ENCODE assay signal across 1 cellular context in the genomic region with DNA sequence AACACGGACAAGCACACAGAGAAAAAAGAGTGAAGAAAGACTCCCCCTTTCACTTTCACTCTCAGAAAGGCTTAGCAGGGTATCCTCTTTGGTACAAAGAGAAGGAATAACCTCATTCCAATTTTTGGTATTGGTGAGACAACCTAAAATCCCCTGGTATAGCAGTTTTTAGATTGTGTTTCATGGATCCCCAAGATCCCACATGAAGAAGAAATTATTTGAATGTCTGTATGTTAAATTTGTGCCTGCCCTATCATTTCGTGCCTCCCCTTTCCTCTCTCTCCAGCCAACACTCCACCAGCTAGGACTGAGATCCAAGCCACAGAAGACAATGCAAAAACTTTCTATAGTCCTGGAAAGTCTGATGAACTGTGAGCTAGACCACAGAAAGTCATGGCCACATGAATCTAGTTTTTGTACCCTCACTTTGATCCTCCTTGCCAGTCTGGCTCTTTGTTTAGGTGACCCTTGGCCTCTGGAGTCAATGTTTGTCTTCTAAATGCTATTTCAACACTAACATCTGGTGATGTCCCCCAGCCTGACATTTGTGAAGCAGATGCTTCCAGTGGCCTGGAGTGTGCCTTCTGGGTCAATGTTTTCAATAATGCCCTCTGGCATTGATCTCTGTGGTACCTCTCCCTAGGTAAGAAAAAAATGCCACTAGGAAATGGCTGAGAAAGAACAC.
TF ChIP-seq lines count a peak whose summit lies in the region.

No MANE protein-coding gene starts in this region.

TF ChIP-seq in HepG2, 621 proteins besides CTCF, POLR2A, EP300 and RAD21 (continued from another document and continues in another):
- TF ChIP-seq, protein P1, sequence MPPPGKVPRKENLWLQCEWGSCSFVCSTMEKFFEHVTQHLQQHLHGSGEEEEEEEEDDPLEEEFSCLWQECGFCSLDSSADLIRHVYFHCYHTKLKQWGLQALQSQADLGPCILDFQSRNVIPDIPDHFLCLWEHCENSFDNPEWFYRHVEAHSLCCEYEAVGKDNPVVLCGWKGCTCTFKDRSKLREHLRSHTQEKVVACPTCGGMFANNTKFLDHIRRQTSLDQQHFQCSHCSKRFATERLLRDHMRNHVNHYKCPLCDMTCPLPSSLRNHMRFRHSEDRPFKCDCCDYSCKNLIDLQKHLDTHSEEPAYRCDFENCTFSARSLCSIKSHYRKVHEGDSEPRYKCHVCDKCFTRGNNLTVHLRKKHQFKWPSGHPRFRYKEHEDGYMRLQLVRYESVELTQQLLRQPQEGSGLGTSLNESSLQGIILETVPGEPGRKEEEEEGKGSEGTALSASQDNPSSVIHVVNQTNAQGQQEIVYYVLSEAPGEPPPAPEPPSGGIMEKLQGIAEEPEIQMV (CRISPR knock-in tag; IDR thresholded peaks at IDR 0.05; ENCODE audit: low read depth), result peak; percentile 64; the same call in 1 of the 2 replicates
- TF ChIP-seq, protein P2, sequence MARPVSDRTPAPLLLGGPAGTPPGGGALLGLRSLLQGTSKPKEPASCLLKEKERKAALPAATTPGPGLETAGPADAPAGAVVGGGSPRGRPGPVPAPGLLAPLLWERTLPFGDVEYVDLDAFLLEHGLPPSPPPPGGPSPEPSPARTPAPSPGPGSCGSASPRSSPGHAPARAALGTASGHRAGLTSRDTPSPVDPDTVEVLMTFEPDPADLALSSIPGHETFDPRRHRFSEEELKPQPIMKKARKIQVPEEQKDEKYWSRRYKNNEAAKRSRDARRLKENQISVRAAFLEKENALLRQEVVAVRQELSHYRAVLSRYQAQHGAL (CRISPR knock-in tag; IDR thresholded peaks at IDR 0.05; ENCODE audit: not compliant biosample characterization), result no peak
- TF ChIP-seq ESRRA (CRISPR knock-in tag; IDR thresholded peaks at IDR 0.05; ENCODE audit: low read depth) (peak; percentile 91), POLR2G (IDR thresholded peaks at IDR 0.05; ENCODE audit: low read depth, low read length) (peak; percentile 76), SSRP1 (CRISPR knock-in tag; IDR thresholded peaks at IDR 0.05) (peak; percentile 62; the same call in 1 of the 2 replicates), SMC3 (IDR thresholded peaks at IDR 0.05; ENCODE audit: low read length) (peak; percentile 38; the same call in 1 of the 2 replicates), ZNF703 (CRISPR knock-in tag; IDR thresholded peaks at IDR 0.05; ENCODE audit: borderline replicate concordance) (peak; percentile 38; the same call in 1 of the 2 replicates), SETDB1 (CRISPR knock-in tag; IDR thresholded peaks at IDR 0.05; ENCODE audit: borderline replicate concordance) (no peak), ATAD3A (CRISPR knock-in tag; IDR thresholded peaks at IDR 0.05) (no peak), ZNF569 (CRISPR knock-in tag; IDR thresholded peaks at IDR 0.05; ENCODE audit: borderline replicate concordance) (no peak), ZMAT3 (CRISPR knock-in tag; conservative IDR thresholded peaks at IDR 0.05) (no peak), GATA4 (IDR thresholded peaks at IDR 0.05; ENCODE audit: borderline replicate concordance, low read depth) (peak; percentile 91; the same call in 1 of the 2 replicates), HNRNPLL (IDR thresholded peaks at IDR 0.05; ENCODE audit: low read depth, low read length, poor library complexity, severe bottlenecking) (no peak), ZNF7 (CRISPR knock-in tag; IDR thresholded peaks at IDR 0.05) (peak; percentile 15; the same call in 1 of the 2 replicates), MED1 (CRISPR knock-in tag; IDR thresholded peaks at IDR 0.05) (peak; percentile 99), DNMT1 (CRISPR knock-in tag; IDR thresholded peaks at IDR 0.05) (no peak), ERF (CRISPR knock-in tag; IDR thresholded peaks at IDR 0.05) (peak; percentile 85), ZNF670 (CRISPR knock-in tag; IDR thresholded peaks at IDR 0.05; ENCODE audit: borderline replicate concordance) (no peak), KLF6 (CRISPR knock-in tag; IDR thresholded peaks at IDR 0.05) (no peak), ZFP90 (CRISPR knock-in tag; IDR thresholded peaks at IDR 0.05; ENCODE audit: borderline replicate concordance) (0 out of 2 replicates have a peak, but pooled peaks have one; percentile 36), REPIN1 (CRISPR knock-in tag; IDR thresholded peaks at IDR 0.05; ENCODE audit: borderline replicate concordance, low read depth) (peak; percentile 77; the same call in 1 of the 2 replicates), HNRNPUL1 (IDR thresholded peaks at IDR 0.05; ENCODE audit: low read depth, low read length) (no peak), HOXA9 (CRISPR knock-in tag; IDR thresholded peaks at IDR 0.05; ENCODE audit: borderline replicate concordance) (no peak), ZNF614 (CRISPR knock-in tag; IDR thresholded peaks at IDR 0.05; ENCODE audit: borderline replicate concordance) (peak; percentile 82; the same call in 1 of the 2 replicates), ZNF256 (CRISPR knock-in tag; conservative IDR thresholded peaks at IDR 0.05) (peak; percentile 81; the same call in 1 of the 2 replicates), ZKSCAN8 (CRISPR knock-in tag; IDR thresholded peaks at IDR 0.05; ENCODE audit: borderline replicate concordance) (peak; percentile 89), KDM5B (CRISPR knock-in tag; IDR thresholded peaks at IDR 0.05; ENCODE audit: borderline replicate concordance) (no peak), KDM2A (CRISPR knock-in tag; IDR thresholded peaks at IDR 0.05; ENCODE audit: borderline replicate concordance, low read depth) (0 out of 2 replicates have a peak, but pooled peaks have one; percentile 46), BRCA1 (CRISPR knock-in tag; IDR thresholded peaks at IDR 0.05) (peak; percentile 66; the same call in 1 of the 2 replicates)
- TF ChIP-seq, protein P3, sequence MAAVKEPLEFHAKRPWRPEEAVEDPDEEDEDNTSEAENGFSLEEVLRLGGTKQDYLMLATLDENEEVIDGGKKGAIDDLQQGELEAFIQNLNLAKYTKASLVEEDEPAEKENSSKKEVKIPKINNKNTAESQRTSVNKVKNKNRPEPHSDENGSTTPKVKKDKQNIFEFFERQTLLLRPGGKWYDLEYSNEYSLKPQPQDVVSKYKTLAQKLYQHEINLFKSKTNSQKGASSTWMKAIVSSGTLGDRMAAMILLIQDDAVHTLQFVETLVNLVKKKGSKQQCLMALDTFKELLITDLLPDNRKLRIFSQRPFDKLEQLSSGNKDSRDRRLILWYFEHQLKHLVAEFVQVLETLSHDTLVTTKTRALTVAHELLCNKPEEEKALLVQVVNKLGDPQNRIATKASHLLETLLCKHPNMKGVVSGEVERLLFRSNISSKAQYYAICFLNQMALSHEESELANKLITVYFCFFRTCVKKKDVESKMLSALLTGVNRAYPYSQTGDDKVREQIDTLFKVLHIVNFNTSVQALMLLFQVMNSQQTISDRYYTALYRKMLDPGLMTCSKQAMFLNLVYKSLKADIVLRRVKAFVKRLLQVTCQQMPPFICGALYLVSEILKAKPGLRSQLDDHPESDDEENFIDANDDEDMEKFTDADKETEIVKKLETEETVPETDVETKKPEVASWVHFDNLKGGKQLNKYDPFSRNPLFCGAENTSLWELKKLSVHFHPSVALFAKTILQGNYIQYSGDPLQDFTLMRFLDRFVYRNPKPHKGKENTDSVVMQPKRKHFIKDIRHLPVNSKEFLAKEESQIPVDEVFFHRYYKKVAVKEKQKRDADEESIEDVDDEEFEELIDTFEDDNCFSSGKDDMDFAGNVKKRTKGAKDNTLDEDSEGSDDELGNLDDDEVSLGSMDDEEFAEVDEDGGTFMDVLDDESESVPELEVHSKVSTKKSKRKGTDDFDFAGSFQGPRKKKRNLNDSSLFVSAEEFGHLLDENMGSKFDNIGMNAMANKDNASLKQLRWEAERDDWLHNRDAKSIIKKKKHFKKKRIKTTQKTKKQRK (IDR thresholded peaks at IDR 0.05; ENCODE audit: low read length), result no peak
- TF ChIP-seq, protein P4, sequence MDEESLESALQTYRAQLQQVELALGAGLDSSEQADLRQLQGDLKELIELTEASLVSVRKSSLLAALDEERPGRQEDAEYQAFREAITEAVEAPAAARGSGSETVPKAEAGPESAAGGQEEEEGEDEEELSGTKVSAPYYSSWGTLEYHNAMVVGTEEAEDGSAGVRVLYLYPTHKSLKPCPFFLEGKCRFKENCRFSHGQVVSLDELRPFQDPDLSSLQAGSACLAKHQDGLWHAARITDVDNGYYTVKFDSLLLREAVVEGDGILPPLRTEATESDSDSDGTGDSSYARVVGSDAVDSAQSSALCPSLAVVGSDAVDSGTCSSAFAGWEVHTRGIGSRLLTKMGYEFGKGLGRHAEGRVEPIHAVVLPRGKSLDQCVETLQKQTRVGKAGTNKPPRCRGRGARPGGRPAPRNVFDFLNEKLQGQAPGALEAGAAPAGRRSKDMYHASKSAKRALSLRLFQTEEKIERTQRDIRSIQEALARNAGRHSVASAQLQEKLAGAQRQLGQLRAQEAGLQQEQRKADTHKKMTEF (CRISPR knock-in tag; IDR thresholded peaks at IDR 0.05), result peak; percentile 99
- TF ChIP-seq, protein P5, sequence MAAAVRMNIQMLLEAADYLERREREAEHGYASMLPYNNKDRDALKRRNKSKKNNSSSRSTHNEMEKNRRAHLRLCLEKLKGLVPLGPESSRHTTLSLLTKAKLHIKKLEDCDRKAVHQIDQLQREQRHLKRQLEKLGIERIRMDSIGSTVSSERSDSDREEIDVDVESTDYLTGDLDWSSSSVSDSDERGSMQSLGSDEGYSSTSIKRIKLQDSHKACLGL (CRISPR knock-in tag; IDR thresholded peaks at IDR 0.05), result no peak
- TF ChIP-seq, protein P6, sequence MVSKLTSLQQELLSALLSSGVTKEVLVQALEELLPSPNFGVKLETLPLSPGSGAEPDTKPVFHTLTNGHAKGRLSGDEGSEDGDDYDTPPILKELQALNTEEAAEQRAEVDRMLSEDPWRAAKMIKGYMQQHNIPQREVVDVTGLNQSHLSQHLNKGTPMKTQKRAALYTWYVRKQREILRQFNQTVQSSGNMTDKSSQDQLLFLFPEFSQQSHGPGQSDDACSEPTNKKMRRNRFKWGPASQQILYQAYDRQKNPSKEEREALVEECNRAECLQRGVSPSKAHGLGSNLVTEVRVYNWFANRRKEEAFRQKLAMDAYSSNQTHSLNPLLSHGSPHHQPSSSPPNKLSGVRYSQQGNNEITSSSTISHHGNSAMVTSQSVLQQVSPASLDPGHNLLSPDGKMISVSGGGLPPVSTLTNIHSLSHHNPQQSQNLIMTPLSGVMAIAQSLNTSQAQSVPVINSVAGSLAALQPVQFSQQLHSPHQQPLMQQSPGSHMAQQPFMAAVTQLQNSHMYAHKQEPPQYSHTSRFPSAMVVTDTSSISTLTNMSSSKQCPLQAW (CRISPR knock-in tag; IDR thresholded peaks at IDR 0.05), result peak; percentile 96
- TF ChIP-seq, protein P7, sequence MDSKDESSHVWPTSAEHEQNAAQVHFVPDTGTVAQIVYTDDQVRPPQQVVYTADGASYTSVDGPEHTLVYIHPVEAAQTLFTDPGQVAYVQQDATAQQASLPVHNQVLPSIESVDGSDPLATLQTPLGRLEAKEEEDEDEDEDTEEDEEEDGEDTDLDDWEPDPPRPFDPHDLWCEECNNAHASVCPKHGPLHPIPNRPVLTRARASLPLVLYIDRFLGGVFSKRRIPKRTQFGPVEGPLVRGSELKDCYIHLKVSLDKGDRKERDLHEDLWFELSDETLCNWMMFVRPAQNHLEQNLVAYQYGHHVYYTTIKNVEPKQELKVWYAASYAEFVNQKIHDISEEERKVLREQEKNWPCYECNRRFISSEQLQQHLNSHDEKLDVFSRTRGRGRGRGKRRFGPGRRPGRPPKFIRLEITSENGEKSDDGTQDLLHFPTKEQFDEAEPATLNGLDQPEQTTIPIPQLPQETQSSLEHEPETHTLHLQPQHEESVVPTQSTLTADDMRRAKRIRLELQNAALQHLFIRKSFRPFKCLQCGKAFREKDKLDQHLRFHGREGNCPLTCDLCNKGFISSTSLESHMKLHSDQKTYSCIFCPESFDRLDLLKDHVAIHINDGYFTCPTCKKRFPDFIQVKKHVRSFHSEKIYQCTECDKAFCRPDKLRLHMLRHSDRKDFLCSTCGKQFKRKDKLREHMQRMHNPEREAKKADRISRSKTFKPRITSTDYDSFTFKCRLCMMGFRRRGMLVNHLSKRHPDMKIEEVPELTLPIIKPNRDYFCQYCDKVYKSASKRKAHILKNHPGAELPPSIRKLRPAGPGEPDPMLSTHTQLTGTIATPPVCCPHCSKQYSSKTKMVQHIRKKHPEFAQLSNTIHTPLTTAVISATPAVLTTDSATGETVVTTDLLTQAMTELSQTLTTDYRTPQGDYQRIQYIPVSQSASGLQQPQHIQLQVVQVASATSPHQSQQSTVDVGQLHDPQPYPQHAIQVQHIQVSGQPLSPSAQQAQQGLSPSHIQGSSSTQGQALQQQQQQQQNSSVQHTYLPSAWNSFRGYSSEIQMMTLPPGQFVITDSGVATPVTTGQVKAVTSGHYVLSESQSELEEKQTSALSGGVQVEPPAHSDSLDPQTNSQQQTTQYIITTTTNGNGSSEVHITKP (CRISPR knock-in tag; IDR thresholded peaks at IDR 0.05; ENCODE audit: low read depth), result peak; percentile 89
- TF ChIP-seq, protein P8, sequence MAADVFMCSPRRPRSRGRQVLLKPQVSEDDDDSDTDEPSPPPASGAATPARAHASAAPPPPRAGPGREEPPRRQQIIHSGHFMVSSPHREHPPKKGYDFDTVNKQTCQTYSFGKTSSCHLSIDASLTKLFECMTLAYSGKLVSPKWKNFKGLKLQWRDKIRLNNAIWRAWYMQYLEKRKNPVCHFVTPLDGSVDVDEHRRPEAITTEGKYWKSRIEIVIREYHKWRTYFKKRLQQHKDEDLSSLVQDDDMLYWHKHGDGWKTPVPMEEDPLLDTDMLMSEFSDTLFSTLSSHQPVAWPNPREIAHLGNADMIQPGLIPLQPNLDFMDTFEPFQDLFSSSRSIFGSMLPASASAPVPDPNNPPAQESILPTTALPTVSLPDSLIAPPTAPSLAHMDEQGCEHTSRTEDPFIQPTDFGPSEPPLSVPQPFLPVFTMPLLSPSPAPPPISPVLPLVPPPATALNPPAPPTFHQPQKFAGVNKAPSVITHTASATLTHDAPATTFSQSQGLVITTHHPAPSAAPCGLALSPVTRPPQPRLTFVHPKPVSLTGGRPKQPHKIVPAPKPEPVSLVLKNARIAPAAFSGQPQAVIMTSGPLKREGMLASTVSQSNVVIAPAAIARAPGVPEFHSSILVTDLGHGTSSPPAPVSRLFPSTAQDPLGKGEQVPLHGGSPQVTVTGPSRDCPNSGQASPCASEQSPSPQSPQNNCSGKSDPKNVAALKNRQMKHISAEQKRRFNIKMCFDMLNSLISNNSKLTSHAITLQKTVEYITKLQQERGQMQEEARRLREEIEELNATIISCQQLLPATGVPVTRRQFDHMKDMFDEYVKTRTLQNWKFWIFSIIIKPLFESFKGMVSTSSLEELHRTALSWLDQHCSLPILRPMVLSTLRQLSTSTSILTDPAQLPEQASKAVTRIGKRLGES (CRISPR knock-in tag; IDR thresholded peaks at IDR 0.05; ENCODE audit: borderline replicate concordance), result 0 out of 2 replicates have a peak, but pooled peaks have one; percentile 35
- TF ChIP-seq, protein P9, sequence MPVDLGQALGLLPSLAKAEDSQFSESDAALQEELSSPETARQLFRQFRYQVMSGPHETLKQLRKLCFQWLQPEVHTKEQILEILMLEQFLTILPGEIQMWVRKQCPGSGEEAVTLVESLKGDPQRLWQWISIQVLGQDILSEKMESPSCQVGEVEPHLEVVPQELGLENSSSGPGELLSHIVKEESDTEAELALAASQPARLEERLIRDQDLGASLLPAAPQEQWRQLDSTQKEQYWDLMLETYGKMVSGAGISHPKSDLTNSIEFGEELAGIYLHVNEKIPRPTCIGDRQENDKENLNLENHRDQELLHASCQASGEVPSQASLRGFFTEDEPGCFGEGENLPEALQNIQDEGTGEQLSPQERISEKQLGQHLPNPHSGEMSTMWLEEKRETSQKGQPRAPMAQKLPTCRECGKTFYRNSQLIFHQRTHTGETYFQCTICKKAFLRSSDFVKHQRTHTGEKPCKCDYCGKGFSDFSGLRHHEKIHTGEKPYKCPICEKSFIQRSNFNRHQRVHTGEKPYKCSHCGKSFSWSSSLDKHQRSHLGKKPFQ (CRISPR knock-in tag; IDR thresholded peaks at IDR 0.05; ENCODE audit: insufficient replicate concordance), result peak; percentile 55
